ENCODE assay signal across 22 cellular contexts in genomic region chr7:48786951-48787350, GRCh38.
DNase-seq lines count a peak whose midpoint lies in the region; ATAC-seq and TF ChIP-seq lines count a peak whose summit lies in the region.
"Had no signal": no experiment of that assay in that cellular context is flagged by ENCODE, and none has a peak within 500 bp of the region (broad histone marks: within the 10 kb centered on the region; RNA-seq: fewer than 3 reads in every experiment).

No MANE protein-coding gene starts in this region.

- no peak for ATAC-seq in GM18907 (IDR thresholded peaks at IDR 0.05; ENCODE audit: unreplicated experiment)
- ATAC-seq: GM23338; K562; naive thymus-derived CD8-positive, alpha-beta T cell; SK-N-SH treated with all-trans-retinoic acid at 6 μM for 48 hours; stimulated activated naive B cell treated with anti-CD40 and anti-IgM and Interleukin-4, amounts not matched to agents 10 μg/mL and 1 μg/mL and 100 μg/mL, for 72 hours had no signal

- TF ChIP-seq CTCF in astrocyte of the spinal cord (IDR thresholded peaks at IDR 0.05; ENCODE audit: low read depth, low read length): no peak

- peak; percentile 97 for DNase-seq in COR-L47 (lab: John Stamatoyannopoulos, UW)
- peak; percentile 99 for DNase-seq in NCI-H1092 treated with DMSO at 0.1 percent for 48 hours (lab: John Stamatoyannopoulos, UW)
- peak; percentile 68 for DNase-seq in NCI-H446 treated with DMSO at 0.1 percent for 48 hours (lab: John Stamatoyannopoulos, UW)
- peak; percentile 10 for DNase-seq in astrocyte of the spinal cord (ENCODE audit: low read depth, low spot score)
- no peak for DNase-seq in activated T-cell treated with anti-CD3 and anti-CD28 coated beads, Interleukin-2, amount 50 U/mL, for 48 hours
- no peak for DNase-seq in GM19240 (ENCODE audit: insufficient read length, low spot score)
- DNase-seq in stimulated activated CD4-positive, alpha-beta T cell treated with anti-CD3 and anti-CD28 coated beads, Interleukin-2, amount 100 ng/mL, for 48 hours: no peak
- DNase-seq: activated B cell treated with CpG ODN at 0.5 μM for 24 hours; activated CD4-positive, alpha-beta T cell treated with anti-CD3 and anti-CD28 coated beads, Interleukin-2, amount 50 U/mL, for 48 hours; activated gamma-delta T cell; naive thymus-derived CD8-positive, alpha-beta T cell; NCI-H2107; NK-92 treated with Interleukin-12 subunit alpha and Interleukin-12 subunit beta, amount 100 ng/mL, for 24 hours; Peyer's patch; stimulated activated CD4-positive, alpha-beta T cell treated with anti-CD3 and anti-CD28 coated beads, Interleukin-1b, Interleukin-23, amount 100 ng/mL, for 48 hours; stimulated activated naive B cell treated with anti-CD40 and anti-IgM and Interleukin-4, amounts not matched to agents 10 μg/mL and 1 μg/mL and 100 μg/mL, for 72 hours; testis had no signal

- no peak overlapping the region for H3K4me3 ChIP-seq in astrocyte of the spinal cord (ENCODE audit: low read depth, low read length)
- H3K4me3 ChIP-seq: cardiac muscle cell, GM23338, K562, Peyer's patch, testis had no signal

- in situ Hi-C loops in astrocyte of the spinal cord (cut with HindIII; ENCODE audit: low sequenced_read_pairs): no loop called here

Comparison
In these comparisons a context has a peak if more than half of its experiments do, and no peak if none do; other contexts are left out.
1. DNase-seq: peak in COR-L47 (single experiment), NCI-H1092 treated with DMSO at 0.1 percent for 48 hours (single experiment), NCI-H446 treated with DMSO at 0.1 percent for 48 hours (single experiment) and astrocyte of the spinal cord (single experiment); none in activated T-cell treated with anti-CD3 and anti-CD28 coated beads, Interleukin-2, amount 50 U/mL, for 48 hours (0 of 2), GM19240 (single experiment) and stimulated activated CD4-positive, alpha-beta T cell treated with anti-CD3 and anti-CD28 coated beads, Interleukin-2, amount 100 ng/mL, for 48 hours (0 of 2).